1 cellular context compared by ENCODE assay signal in the genomic region with DNA sequence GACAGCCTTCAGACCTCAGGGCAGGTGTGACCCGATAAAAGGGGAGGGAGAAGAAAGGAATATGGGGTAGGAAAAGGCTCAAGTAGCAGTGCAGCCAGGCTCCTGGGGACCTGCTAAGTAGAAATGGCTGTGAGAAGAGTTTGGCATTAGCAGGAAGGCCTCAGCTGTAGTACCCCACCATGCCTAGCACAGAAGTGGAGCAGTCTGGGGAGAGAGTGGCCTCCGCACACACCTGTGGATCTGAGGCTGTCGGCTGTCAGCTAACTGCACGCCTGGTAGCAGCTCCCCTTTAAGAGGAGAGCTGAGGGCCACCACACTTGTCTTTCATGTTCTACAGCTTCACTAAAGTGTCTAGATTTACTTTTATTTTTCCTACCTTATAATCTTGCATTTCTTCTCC.
TF ChIP-seq lines count a peak whose summit lies in the region.

No MANE protein-coding gene starts in this region.

TF ChIP-seq in IMR-90, 13 proteins besides CTCF, POLR2A, EP300 and RAD21:
- no peak for TF ChIP-seq MXI1 (IDR thresholded peaks at IDR 0.05; ENCODE audit: borderline replicate concordance, low read depth, low read length)
- TF ChIP-seq FOS (IDR thresholded peaks at IDR 0.05; ENCODE audit: low read depth, low read length), result no peak
- TF ChIP-seq CEBPB (IDR thresholded peaks at IDR 0.05; ENCODE audit: low read depth, low read length), result no peak
- TF ChIP-seq NFE2L2 (IDR thresholded peaks at IDR 0.05; ENCODE audit: low read depth, low read length), result no peak
- no peak for TF ChIP-seq SMC3 (IDR thresholded peaks at IDR 0.05; ENCODE audit: low read depth, low read length)
- TF ChIP-seq BHLHE40 (IDR thresholded peaks at IDR 0.05; ENCODE audit: low read depth, low read length), result no peak
- no peak for TF ChIP-seq MAZ (IDR thresholded peaks at IDR 0.05; ENCODE audit: borderline replicate concordance, low read depth, low read length)
